9 cellular contexts compared by ENCODE assay signal in the genomic region with DNA sequence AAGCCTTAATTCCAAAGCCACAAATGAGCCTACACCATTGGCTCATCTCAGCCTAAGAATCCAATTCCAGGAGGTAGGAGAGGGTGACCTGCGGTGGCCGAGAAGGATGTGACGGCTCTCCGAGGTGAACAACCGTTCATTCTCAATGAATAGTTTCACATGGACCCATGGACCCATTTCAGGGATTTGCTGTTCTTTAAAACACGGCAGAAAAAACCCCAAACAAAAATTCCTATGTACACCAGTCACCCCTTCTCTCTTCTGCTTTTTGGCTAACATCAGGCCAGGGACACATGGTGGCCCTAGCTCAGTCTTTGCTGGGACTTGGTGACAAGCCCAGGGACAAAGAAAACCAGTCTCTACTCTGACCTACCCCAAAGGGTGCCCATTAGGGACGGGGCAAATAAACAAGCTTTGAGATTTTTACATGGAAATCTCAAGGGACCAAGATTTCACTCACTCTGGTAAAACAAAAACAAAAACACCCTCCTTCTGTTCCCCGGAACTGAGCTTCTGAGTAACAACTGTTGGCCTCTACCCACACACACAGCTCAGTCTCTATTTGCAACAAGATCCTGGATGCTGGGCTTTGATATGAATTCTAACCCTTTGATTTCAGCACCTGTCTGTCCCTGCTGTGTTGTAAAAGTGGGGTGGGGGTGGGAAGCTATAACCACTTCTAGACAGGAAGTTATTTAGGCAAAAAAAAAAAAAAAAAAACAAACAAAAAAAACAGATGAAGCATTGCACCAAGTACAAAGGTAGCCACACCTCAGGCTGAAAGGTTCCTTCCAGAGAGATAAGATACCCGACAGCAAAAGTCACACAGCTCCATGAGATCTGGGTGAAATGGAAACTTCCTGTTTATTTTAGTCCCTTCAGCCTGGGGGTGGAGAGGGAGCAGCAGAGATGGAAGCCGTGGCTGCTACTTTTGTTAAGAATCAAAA. TPM values are rescaled to one million over a fixed set of nuclear protein-coding genes. Genes with fewer than 3 reads are reported as not detected.
DNase-seq lines count a peak whose midpoint lies in the region; ATAC-seq, FAIRE-seq and TF ChIP-seq lines count a peak whose summit lies in the region.
"Had no signal": no experiment of that assay in that cellular context is flagged by ENCODE, and none has a peak within 500 bp of the region (broad histone marks: within the 10 kb centered on the region; RNA-seq: fewer than 3 reads in every experiment).

No MANE protein-coding gene starts in this region.

- H4K20me1 ChIP-seq in keratinocyte (ENCODE audit: control insufficient read depth, extremely low read depth, insufficient read depth, low read length): no peaks in the 10 kb centered on the region

- DNase-seq in stimulated activated CD4-positive, alpha-beta T cell treated with anti-CD3 and anti-CD28 coated beads, Interleukin-1b, Interleukin-23, amount 100 ng/mL, for 48 hours: peak; percentile 13
- DNase-seq in stimulated activated CD4-positive, alpha-beta T cell treated with anti-CD3 and anti-CD28 coated beads, Interleukin-12 subunit alpha, Interleukin-12 subunit beta, amount 100 ng/mL, for 4 hours: no peak
- DNase-seq in activated CD4-positive, alpha-beta T cell treated with anti-CD3 and anti-CD28 coated beads, Interleukin-2, amount 10 ng/mL, durations not matched to agents 24 days and 14 days: peak; percentile 78
- DNase-seq in keratinocyte (ENCODE audit: low read depth, low spot score) (no peak), HK-2 (ENCODE audit: unreplicated experiment) (no peak), NCI-H1092 treated with DMSO at 0.1 percent for 48 hours (lab: John Stamatoyannopoulos, UW) (no peak)

- no peak overlapping the region for H3K4me3 ChIP-seq in keratinocyte (ENCODE audit: control insufficient read depth in 2 of 3, extremely low read depth in 1 of 3, insufficient read depth in 2 of 3, low read depth in 1 of 3, low read length in 3 of 3)
- no peak overlapping the region for H3K4me3 ChIP-seq in urinary bladder (ENCODE audit: low read depth, low read length)

- H3K27me3 Mint-ChIP-seq in activated CD4-positive, alpha-beta T cell treated with anti-CD3 and anti-CD28 coated beads, Interleukin-2, amount 10 ng/mL, durations not matched to agents 24 days and 14 days: no peaks in the 10 kb centered on the region

- H3K27me3 ChIP-seq in keratinocyte (ENCODE audit: control insufficient read depth, extremely low read depth, insufficient read depth, low read length): no peaks in the 10 kb centered on the region

- H3K4me2 ChIP-seq in keratinocyte (ENCODE audit: control insufficient read depth, extremely low read depth, insufficient read depth, low read depth, low read length): no peak overlapping the region

- H3K9me3 Mint-ChIP-seq in activated CD4-positive, alpha-beta T cell treated with anti-CD3 and anti-CD28 coated beads, Interleukin-2, amount 10 ng/mL, durations not matched to agents 24 days and 14 days: no peaks in the 10 kb centered on the region

- 59% methylated on average over 10 of the region's 10 CpGs for WGBS in urinary bladder

- H3K79me2 ChIP-seq in keratinocyte (ENCODE audit: control insufficient read depth, insufficient read depth, low read length): no peaks in the 10 kb centered on the region

- H3K4me3 Mint-ChIP-seq in activated CD4-positive, alpha-beta T cell treated with anti-CD3 and anti-CD28 coated beads, Interleukin-2, amount 10 ng/mL, durations not matched to agents 24 days and 14 days: peak overlapping the region; percentile 77

- H3K9ac ChIP-seq in keratinocyte (ENCODE audit: control insufficient read depth, extremely low read depth, insufficient read depth, low read length): no peak overlapping the region

- H3K27ac ChIP-seq in keratinocyte (ENCODE audit: control insufficient read depth, insufficient read depth, low read length): peak overlapping the region; percentile 17
- peak overlapping the region; percentile 38 for H3K27ac ChIP-seq in urinary bladder (ENCODE audit: low read depth)

- H3K27ac Mint-ChIP-seq in activated CD4-positive, alpha-beta T cell treated with anti-CD3 and anti-CD28 coated beads, Interleukin-2, amount 10 ng/mL, durations not matched to agents 24 days and 14 days: peak overlapping the region; percentile 97

- intact Hi-C loops in activated CD4-positive, alpha-beta T cell treated with anti-CD3 and anti-CD28 coated beads, Interleukin-2, amount 10 ng/mL, durations not matched to agents 24 days and 14 days (cut with micrococcal nuclease): loop anchor here (1.0 to 2.0 kb wide), 2 partner anchors 52 to 59 kb away; no protein-coding TSS in a partner anchor

- peaks cover 17% of the 10 kb centered on the region for H3K4me1 ChIP-seq in keratinocyte (ENCODE audit: control insufficient read depth, extremely low read depth, insufficient read depth, low read length)
- H3K4me1 ChIP-seq in urinary bladder (ENCODE audit: insufficient read depth): no peaks in the 10 kb centered on the region

- H3K36me3 Mint-ChIP-seq in activated CD4-positive, alpha-beta T cell treated with anti-CD3 and anti-CD28 coated beads, Interleukin-2, amount 10 ng/mL, durations not matched to agents 24 days and 14 days (ENCODE audit: low read depth): no peaks in the 10 kb centered on the region

- dilution Hi-C loops in keratinocyte (cut with MboI; ENCODE audit: extremely low pct_ligation_motif_present, low sequenced_read_pairs): no loop called here

- ATAC-seq in HG03469 (IDR thresholded peaks at IDR 0.05; ENCODE audit: unreplicated experiment): no peak

- H3K4me1 Mint-ChIP-seq in activated CD4-positive, alpha-beta T cell treated with anti-CD3 and anti-CD28 coated beads, Interleukin-2, amount 10 ng/mL, durations not matched to agents 24 days and 14 days: peaks cover 22% of the 10 kb centered on the region

- FAIRE-seq in keratinocyte (lab: Jason Lieb, UNC): no peak
- FAIRE-seq: colon had no signal

- no peak for TF ChIP-seq CTCF in keratinocyte (optimal IDR thresholded peaks at IDR 0.05 in 1 of 3, IDR thresholded peaks at IDR 0.05 in 1 of 3, conservative IDR thresholded peaks at IDR 0.05 in 1 of 3; ENCODE audit: extremely low read depth in 1 of 3, insufficient read depth in 2 of 3, low read length in 3 of 3)

- no peaks in the 10 kb centered on the region for H3K36me3 ChIP-seq in keratinocyte (ENCODE audit: control insufficient read depth in 2 of 2, extremely low read depth in 1 of 2, insufficient read depth in 2 of 2, low read length in 2 of 2)
- H3K36me3 ChIP-seq in urinary bladder (ENCODE audit: insufficient read depth): no peaks in the 10 kb centered on the region

- H3K9me3 ChIP-seq in keratinocyte (ENCODE audit: control insufficient read depth, low read depth, low read length): no peaks in the 10 kb centered on the region

- H3K9me1 ChIP-seq in keratinocyte (ENCODE audit: control insufficient read depth, extremely low read depth, insufficient read depth, low read length): no peaks in the 10 kb centered on the region

- H2AFZ ChIP-seq in keratinocyte (ENCODE audit: control insufficient read depth, low read length): no peak overlapping the region

RNA-seq across cellular contexts. Expression of gene DDX3X, which starts 49.0 kb away (rescaled TPM):
- total RNA-seq in activated CD4-positive, alpha-beta T cell treated with anti-CD3 and anti-CD28 coated beads, Interleukin-2, amount 10 ng/mL, durations not matched to agents 24 days and 14 days: 307 and 313 TPM in 2 replicates
- polyA plus RNA-seq in keratinocyte: 83.2 to 127 TPM (median 98.1 TPM) in 3 replicates
- polyA plus RNA-seq in keratinocyte (2011; ENCODE audit: low read depth): 557 TPM
- polyA plus RNA-seq in keratinocyte (2011; cell fraction: cytosol; rRNA removed): 54.7 and 75.1 TPM in 2 replicates
- 95.3 and 148 TPM in 2 replicates for polyA plus RNA-seq in keratinocyte (2011; cell fraction: nucleus; rRNA removed)
- polyA plus RNA-seq in keratinocyte (2012; ENCODE audit: low replicate concordance): 149 and 182 TPM in 2 replicates
- polyA minus RNA-seq in keratinocyte: 58.7 to 160 TPM (median 143 TPM) in 3 replicates
- 88.8 TPM for polyA minus RNA-seq in keratinocyte (2011; cell fraction: cytosol; rRNA and poly(A)+ RNA removed)
- polyA minus RNA-seq in keratinocyte (2011; cell fraction: nucleus; rRNA and poly(A)+ RNA removed): 134 and 234 TPM in 2 replicates
- 261 TPM for total RNA-seq in urinary bladder
- 124 TPM for polyA plus RNA-seq in urinary bladder

Comparison
In these comparisons a context has a peak if more than half of its experiments do, and no peak if none do; other contexts are left out.
1. DNase-seq: peak in stimulated activated CD4-positive, alpha-beta T cell treated with anti-CD3 and anti-CD28 coated beads, Interleukin-1b, Interleukin-23, amount 100 ng/mL, for 48 hours (single experiment) and activated CD4-positive, alpha-beta T cell treated with anti-CD3 and anti-CD28 coated beads, Interleukin-2, amount 10 ng/mL, durations not matched to agents 24 days and 14 days (single experiment); none in stimulated activated CD4-positive, alpha-beta T cell treated with anti-CD3 and anti-CD28 coated beads, Interleukin-12 subunit alpha, Interleukin-12 subunit beta, amount 100 ng/mL, for 4 hours (single experiment), keratinocyte (single experiment), HK-2 (single experiment) and NCI-H1092 treated with DMSO at 0.1 percent for 48 hours (single experiment).